In the genomic region with DNA sequence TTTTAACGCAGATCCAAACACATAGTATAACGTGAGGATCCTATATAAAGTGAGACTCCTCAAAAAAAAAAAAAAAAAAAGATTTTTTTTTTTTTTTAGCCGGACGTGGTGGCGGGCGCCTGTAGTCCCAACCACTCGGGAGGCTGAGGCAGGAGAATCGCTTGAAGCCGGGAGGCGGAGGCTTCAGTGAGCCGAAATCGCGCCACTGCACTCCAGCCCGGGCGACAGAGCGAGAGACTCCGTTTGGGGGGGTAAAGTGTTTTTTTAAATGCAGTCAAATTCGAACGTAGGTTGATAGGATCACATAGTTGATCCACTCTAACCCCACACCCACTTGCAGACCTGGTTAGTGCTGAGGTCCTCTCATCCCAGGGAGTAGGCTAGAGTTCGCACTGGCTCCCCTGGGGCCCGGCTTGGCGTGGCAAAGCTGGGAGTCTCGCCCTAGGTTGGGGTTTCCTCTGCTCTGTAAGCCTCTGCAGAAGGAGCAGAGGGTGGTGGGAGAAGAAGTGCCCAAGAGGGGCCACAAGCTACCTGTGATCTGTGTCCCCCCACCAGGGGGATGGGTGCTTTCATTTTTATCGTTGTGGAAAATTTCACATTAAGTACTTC, we compare ENCODE assay signal across 2 cellular contexts.
A peak's percentile ranks its signal among the peaks of the same experiment; 100 is the strongest.
TF ChIP-seq lines count a peak whose summit lies in the region.

No MANE protein-coding gene starts in this region.

TF ChIP-seq in A549, 52 proteins besides CTCF, POLR2A, EP300 and RAD21 (continued from another document):
- TF ChIP-seq, protein P1, sequence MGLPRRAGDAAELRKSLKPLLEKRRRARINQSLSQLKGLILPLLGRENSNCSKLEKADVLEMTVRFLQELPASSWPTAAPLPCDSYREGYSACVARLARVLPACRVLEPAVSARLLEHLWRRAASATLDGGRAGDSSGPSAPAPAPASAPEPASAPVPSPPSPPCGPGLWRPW (IDR thresholded peaks at IDR 0.05) = no peak

TF ChIP-seq in HEK293, 187 proteins besides CTCF, POLR2A, EP300 and RAD21:
- TF ChIP-seq, protein P2, sequence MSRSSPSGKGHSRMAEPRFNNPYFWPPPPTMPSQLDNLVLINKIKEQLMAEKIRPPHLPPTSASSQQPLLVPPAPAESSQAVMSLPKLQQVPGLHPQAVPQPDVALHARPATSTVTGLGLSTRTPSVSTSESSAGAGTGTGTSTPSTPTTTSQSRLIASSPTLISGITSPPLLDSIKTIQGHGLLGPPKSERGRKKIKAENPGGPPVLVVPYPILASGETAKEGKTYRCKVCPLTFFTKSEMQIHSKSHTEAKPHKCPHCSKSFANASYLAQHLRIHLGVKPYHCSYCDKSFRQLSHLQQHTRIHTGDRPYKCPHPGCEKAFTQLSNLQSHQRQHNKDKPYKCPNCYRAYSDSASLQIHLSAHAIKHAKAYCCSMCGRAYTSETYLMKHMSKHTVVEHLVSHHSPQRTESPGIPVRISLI (tag by site-specific recombination; IDR thresholded peaks at IDR 0.05) = peak; percentile 51; the same call in 1 of the 2 replicates
- no peak for TF ChIP-seq GFI1B (tag by site-specific recombination; IDR thresholded peaks at IDR 0.05)
- TF ChIP-seq, protein P3, sequence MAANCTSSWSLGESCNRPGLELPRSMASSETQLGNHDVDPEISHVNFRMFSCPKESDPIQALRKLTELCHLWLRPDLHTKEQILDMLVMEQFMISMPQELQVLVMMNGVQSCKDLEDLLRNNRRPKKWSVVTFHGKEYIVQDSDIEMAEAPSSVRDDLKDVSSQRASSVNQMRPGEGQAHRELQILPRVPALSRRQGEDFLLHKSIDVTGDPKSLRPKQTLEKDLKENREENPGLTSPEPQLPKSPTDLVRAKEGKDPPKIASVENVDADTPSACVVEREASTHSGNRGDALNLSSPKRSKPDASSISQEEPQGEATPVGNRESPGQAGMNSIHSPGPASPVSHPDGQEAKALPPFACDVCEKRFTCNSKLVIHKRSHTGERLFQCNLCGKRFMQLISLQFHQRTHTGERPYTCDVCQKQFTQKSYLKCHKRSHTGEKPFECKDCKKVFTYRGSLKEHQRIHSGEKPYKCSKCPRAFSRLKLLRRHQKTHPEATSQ (tag by site-specific recombination; IDR thresholded peaks at IDR 0.05) = no peak
- TF ChIP-seq ZNF354C (tag by site-specific recombination; IDR thresholded peaks at IDR 0.05; ENCODE audit: borderline replicate concordance, low read depth) = no peak
- TF ChIP-seq ZBTB48 (tag by site-specific recombination; IDR thresholded peaks at IDR 0.05) = no peak
- TF ChIP-seq, protein P4, sequence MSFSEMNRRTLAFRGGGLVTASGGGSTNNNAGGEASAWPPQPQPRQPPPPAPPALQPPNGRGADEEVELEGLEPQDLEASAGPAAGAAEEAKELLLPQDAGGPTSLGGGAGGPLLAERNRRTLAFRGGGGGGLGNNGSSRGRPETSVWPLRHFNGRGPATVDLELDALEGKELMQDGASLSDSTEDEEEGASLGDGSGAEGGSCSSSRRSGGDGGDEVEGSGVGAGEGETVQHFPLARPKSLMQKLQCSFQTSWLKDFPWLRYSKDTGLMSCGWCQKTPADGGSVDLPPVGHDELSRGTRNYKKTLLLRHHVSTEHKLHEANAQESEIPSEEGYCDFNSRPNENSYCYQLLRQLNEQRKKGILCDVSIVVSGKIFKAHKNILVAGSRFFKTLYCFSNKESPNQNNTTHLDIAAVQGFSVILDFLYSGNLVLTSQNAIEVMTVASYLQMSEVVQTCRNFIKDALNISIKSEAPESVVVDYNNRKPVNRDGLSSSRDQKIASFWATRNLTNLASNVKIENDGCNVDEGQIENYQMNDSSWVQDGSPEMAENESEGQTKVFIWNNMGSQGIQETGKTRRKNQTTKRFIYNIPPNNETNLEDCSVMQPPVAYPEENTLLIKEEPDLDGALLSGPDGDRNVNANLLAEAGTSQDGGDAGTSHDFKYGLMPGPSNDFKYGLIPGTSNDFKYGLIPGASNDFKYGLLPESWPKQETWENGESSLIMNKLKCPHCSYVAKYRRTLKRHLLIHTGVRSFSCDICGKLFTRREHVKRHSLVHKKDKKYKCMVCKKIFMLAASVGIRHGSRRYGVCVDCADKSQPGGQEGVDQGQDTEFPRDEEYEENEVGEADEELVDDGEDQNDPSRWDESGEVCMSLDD (tag by site-specific recombination; IDR thresholded peaks at IDR 0.05) = no peak
- TF ChIP-seq ZNF24 (tag by site-specific recombination; IDR thresholded peaks at IDR 0.05) = no peak
- 0 out of 2 replicates have a peak, but pooled peaks have one; percentile 3 for TF ChIP-seq ZNF660 (tag by site-specific recombination; IDR thresholded peaks at IDR 0.05)
- TF ChIP-seq ZNF664 (tag by site-specific recombination; IDR thresholded peaks at IDR 0.05) = no peak
